In genomic region chr6:155162682-155163081, GRCh38 we compare ENCODE assay signal across 17 cellular contexts.
"Had no signal": no experiment of that assay in that cellular context is flagged by ENCODE, and none has a peak within 500 bp of the region (broad histone marks: within the 10 kb centered on the region; RNA-seq: fewer than 3 reads in every experiment).

No MANE protein-coding gene starts in this region.

- ATAC-seq: activated T-helper 17 cell treated with anti-CD3 and anti-CD28 coated beads, Interleukin-2, amount 50 U/mL, for 72 hours; foreskin keratinocyte; sciatic nerve; stimulated activated naive B cell treated with anti-CD40 and anti-IgM and Interleukin-4, amounts not matched to agents 10 μg/mL and 1 μg/mL and 100 μg/mL, for 72 hours had no signal

- H3K4me3 ChIP-seq: prostate gland, spleen, tibial nerve, vagina had no signal

- H3K27ac Mint-ChIP-seq: activated CD4-positive, alpha-beta memory T cell treated with anti-CD3 and anti-CD28 coated beads, Interleukin-2, amount 10 ng/mL, durations not matched to agents 7 days and 5 days; activated naive CD4-positive, alpha-beta T cell treated with anti-CD3 and anti-CD28 coated beads, Interleukin-2, amount 10 ng/mL, durations not matched to agents 7 days and 5 days; activated T-helper 17 cell treated with anti-CD3 and anti-CD28 coated beads, Interleukin-2, amount 50 U/mL, for 72 hours; brain; dendritic cell treated with granulocyte-macrophage colony-stimulating factor and Interleukin-4, amounts not matched to agents 40 ng/mL and 50 ng/mL, for 4 days; immature natural killer cell; nephron; stimulated activated naive B cell treated with anti-CD40 and anti-IgM and Interleukin-4, amounts not matched to agents 10 μg/mL and 1 μg/mL and 100 μg/mL, for 72 hours had no signal

- H3K27me3 Mint-ChIP-seq: activated CD4-positive, alpha-beta memory T cell treated with anti-CD3 and anti-CD28 coated beads, Interleukin-2, amount 10 ng/mL, durations not matched to agents 7 days and 5 days; activated naive CD4-positive, alpha-beta T cell treated with anti-CD3 and anti-CD28 coated beads, Interleukin-2, amount 10 ng/mL, durations not matched to agents 7 days and 5 days; activated T-helper 17 cell treated with anti-CD3 and anti-CD28 coated beads, Interleukin-2, amount 50 U/mL, for 72 hours; brain; stimulated activated naive B cell treated with anti-CD40 and anti-IgM and Interleukin-4, amounts not matched to agents 10 μg/mL and 1 μg/mL and 100 μg/mL, for 72 hours had no signal

- H3K9me3 Mint-ChIP-seq: activated T-helper 17 cell treated with anti-CD3 and anti-CD28 coated beads, Interleukin-2, amount 50 U/mL, for 72 hours; immature natural killer cell; nephron had no signal

- H3K27ac ChIP-seq: foreskin keratinocyte, prostate gland, spleen, tibial nerve, vagina had no signal

- H3K4me1 ChIP-seq: prostate gland, vagina had no signal

- DNase-seq: activated CD4-positive, alpha-beta memory T cell treated with anti-CD3 and anti-CD28 coated beads, Interleukin-2, amount 10 ng/mL, durations not matched to agents 7 days and 5 days; activated naive CD4-positive, alpha-beta T cell treated with anti-CD3 and anti-CD28 coated beads, Interleukin-2, amount 10 ng/mL, durations not matched to agents 7 days and 5 days; erythroblast; foreskin keratinocyte; immature natural killer cell; spleen; stimulated activated CD4-positive, alpha-beta T cell treated with anti-CD3 and anti-CD28 coated beads, Interleukin-1b, Interleukin-23, amount 100 ng/mL, for 48 hours; stimulated activated naive B cell treated with anti-CD40 and anti-IgM and Interleukin-4, amounts not matched to agents 10 μg/mL and 1 μg/mL and 100 μg/mL, for 72 hours; T1000 had no signal

- H3K36me3 ChIP-seq: prostate gland, spleen, tibial nerve, vagina had no signal

- H3K9me3 ChIP-seq: prostate gland, spleen, tibial nerve, vagina had no signal

- H3K27me3 ChIP-seq: foreskin keratinocyte, spleen, tibial nerve, vagina had no signal

- H3K36me3 Mint-ChIP-seq: immature natural killer cell had no signal

- H3K4me3 Mint-ChIP-seq: activated CD4-positive, alpha-beta memory T cell treated with anti-CD3 and anti-CD28 coated beads, Interleukin-2, amount 10 ng/mL, durations not matched to agents 7 days and 5 days; activated naive CD4-positive, alpha-beta T cell treated with anti-CD3 and anti-CD28 coated beads, Interleukin-2, amount 10 ng/mL, durations not matched to agents 7 days and 5 days; activated T-helper 17 cell treated with anti-CD3 and anti-CD28 coated beads, Interleukin-2, amount 50 U/mL, for 72 hours; brain; dendritic cell treated with granulocyte-macrophage colony-stimulating factor and Interleukin-4, amounts not matched to agents 40 ng/mL and 50 ng/mL, for 4 days; immature natural killer cell; nephron; stimulated activated naive B cell treated with anti-CD40 and anti-IgM and Interleukin-4, amounts not matched to agents 10 μg/mL and 1 μg/mL and 100 μg/mL, for 72 hours had no signal

- H3K4me1 Mint-ChIP-seq: immature natural killer cell had no signal
